Comparison of ENCODE assay signal across 21 cellular contexts in the genomic region with DNA sequence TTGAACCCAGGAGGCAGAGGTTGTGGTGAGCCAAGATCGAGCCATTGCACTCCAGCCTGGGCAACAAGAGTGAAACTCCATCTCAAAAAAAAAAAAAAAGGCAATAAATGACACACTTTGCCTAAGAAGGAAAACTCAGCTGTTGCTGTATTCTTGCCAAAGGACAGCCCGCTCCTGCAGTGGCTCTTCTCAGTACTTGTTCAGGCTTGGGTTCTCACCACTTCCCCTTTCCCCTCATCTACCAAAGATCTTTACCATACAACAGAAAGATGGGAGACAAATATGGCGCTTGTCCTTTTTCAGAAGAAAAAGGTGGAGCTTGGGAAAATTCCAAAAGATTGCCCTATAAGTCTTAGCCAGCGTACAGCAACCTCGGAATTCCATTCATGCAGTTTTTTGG.
"Had no signal": no experiment of that assay in that cellular context is flagged by ENCODE, and none has a peak within 500 bp of the region (broad histone marks: within the 10 kb centered on the region; RNA-seq: fewer than 3 reads in every experiment).

No MANE protein-coding gene starts in this region.

- DNase-seq: activated CD4-positive, alpha-beta T cell treated with anti-CD3 and anti-CD28 coated beads for 48 hours; activated CD4-positive, alpha-beta T cell treated with anti-CD3 and anti-CD28 coated beads, Interleukin-2, amount 50 U/mL, for 48 hours; activated CD4-positive, CD25-positive, alpha-beta regulatory T cell treated with anti-CD3 and anti-CD28 coated beads, Interleukin-2, amount 50 U/mL, for 72 hours; activated CD8-positive, alpha-beta memory T cell treated with anti-CD3 and anti-CD28 coated beads, Interleukin-2, amount 10 ng/mL, durations not matched to agents 7 days and 5 days; activated effector memory CD4-positive, alpha-beta T cell treated with Interleukin-2 at 50 U/mL for 16 hours; activated naive CD4-positive, alpha-beta T cell; activated naive CD8-positive, alpha-beta T cell treated with anti-CD3 and anti-CD28 coated beads, Interleukin-2, amount 50 U/mL, for 24 hours; activated T-cell treated with anti-CD3 and anti-CD28 coated beads, Interleukin-2, amount 50 U/mL, for 24 hours; amniotic stem cell; body of pancreas; central memory CD4-positive, alpha-beta T cell; NCI-H1048; NCI-H146; NCI-H187 treated with DMSO at 0.1 percent for 48 hours; NCI-H2081 treated with DMSO at 0.1 percent for 48 hours; NCI-H446; NCI-H524; Peyer's patch; SHP77 treated with DMSO at 0.1 percent for 48 hours; T-helper 1 cell had no signal

- FAIRE-seq: bronchial epithelial cell had no signal
